In the genomic region with DNA sequence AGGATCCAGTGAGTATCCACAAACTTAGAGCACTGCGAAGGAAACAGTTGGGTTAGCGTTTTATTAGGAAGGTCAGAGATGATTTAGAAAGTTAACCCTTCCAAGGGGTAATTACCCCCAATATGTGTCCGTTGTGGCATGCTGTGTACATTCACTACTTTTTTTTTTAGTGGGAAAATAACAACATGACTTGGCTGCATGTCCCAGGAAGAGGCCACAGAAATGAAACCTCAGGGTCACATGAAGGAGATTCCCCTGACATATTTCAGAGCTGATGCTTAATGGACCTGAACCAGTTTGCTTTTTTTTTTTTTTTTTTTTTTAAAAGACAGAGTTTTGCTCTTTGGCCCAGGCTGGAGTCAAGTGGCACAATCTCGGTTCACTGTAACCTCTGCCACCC, we compare ENCODE assay signal across 20 cellular contexts.
A peak's percentile ranks its signal among the peaks of the same experiment; 100 is the strongest.
DNase-seq lines count a peak whose midpoint lies in the region; ATAC-seq and FAIRE-seq lines count a peak whose summit lies in the region.
"Had no signal": no experiment of that assay in that cellular context is flagged by ENCODE, and none has a peak within 500 bp of the region (broad histone marks: within the 10 kb centered on the region; RNA-seq: fewer than 3 reads in every experiment).

No MANE protein-coding gene starts in this region.

- peaks cover 77% of the 10 kb centered on the region for H3K4me1 Mint-ChIP-seq in activated T-cell treated with anti-CD3 and anti-CD28 coated beads, Interleukin-2, amount 50 U/mL, for 72 hours (ENCODE audit: low read depth)
- peaks cover 69% of the 10 kb centered on the region for H3K4me1 Mint-ChIP-seq in activated T-cell treated with anti-CD3 and anti-CD28 coated beads, Interleukin-2, amount 50 U/mL, for 4 hours (ENCODE audit: low read depth)
- H3K4me1 Mint-ChIP-seq in activated CD4-positive, alpha-beta memory T cell treated with anti-CD3 and anti-CD28 coated beads for 36 hours (ENCODE audit: low read depth): peaks cover 82% of the 10 kb centered on the region

- no peaks in the 10 kb centered on the region for H3K9me3 Mint-ChIP-seq in activated T-cell treated with anti-CD3 and anti-CD28 coated beads, Interleukin-2, amount 50 U/mL, for 72 hours
- no peaks in the 10 kb centered on the region for H3K9me3 Mint-ChIP-seq in activated T-cell treated with anti-CD3 and anti-CD28 coated beads, Interleukin-2, amount 50 U/mL, for 4 hours
- no peaks in the 10 kb centered on the region for H3K9me3 Mint-ChIP-seq in activated CD4-positive, alpha-beta memory T cell treated with anti-CD3 and anti-CD28 coated beads for 36 hours

- CTCF ChIA-PET in activated CD4-positive, alpha-beta memory T cell treated with anti-CD3 and anti-CD28 coated beads for 36 hours (lab: Charles Lee): interaction anchor here (3.2 kb wide), 1 partner anchor 97 kb away, joined by 15 read pairs; no protein-coding TSS in a partner anchor

- intact Hi-C loops in activated CD4-positive, alpha-beta memory T cell treated with anti-CD3 and anti-CD28 coated beads for 36 hours (cut with micrococcal nuclease): loop anchor here (5.0 kb wide), 3 partner anchors 98 to 1348 kb away; no protein-coding TSS in a partner anchor

- H3K4me3 ChIP-seq in MG63: no peak overlapping the region
- H3K4me3 ChIP-seq: SK-N-MC, tibial artery had no signal

- peaks cover 2 to 8% of the 10 kb centered on the region in 2 donors for H3K36me3 Mint-ChIP-seq in activated T-cell treated with anti-CD3 and anti-CD28 coated beads, Interleukin-2, amount 50 U/mL, for 72 hours (ENCODE audit: insufficient read depth in 2 of 2)
- H3K36me3 Mint-ChIP-seq in activated T-cell treated with anti-CD3 and anti-CD28 coated beads, Interleukin-2, amount 50 U/mL, for 4 hours (ENCODE audit: insufficient read depth): peaks cover 11% of the 10 kb centered on the region
- H3K36me3 Mint-ChIP-seq in activated CD4-positive, alpha-beta memory T cell treated with anti-CD3 and anti-CD28 coated beads for 36 hours: peaks cover 5% of the 10 kb centered on the region

- H3K4me3 Mint-ChIP-seq in activated T-cell treated with anti-CD3 and anti-CD28 coated beads, Interleukin-2, amount 50 U/mL, for 72 hours: peak overlapping the region in 1 of 2 donors; percentile 25
- no peak overlapping the region for H3K4me3 Mint-ChIP-seq in activated T-cell treated with anti-CD3 and anti-CD28 coated beads, Interleukin-2, amount 50 U/mL, for 4 hours
- H3K4me3 Mint-ChIP-seq in activated CD4-positive, alpha-beta memory T cell treated with anti-CD3 and anti-CD28 coated beads for 36 hours: no peak overlapping the region
- H3K4me3 Mint-ChIP-seq: activated CD8-positive, alpha-beta T cell treated with anti-CD3 and anti-CD28 coated beads, Interleukin-2, amount 10 ng/mL, durations not matched to agents 7 days and 5 days had no signal

- no peaks in the 10 kb centered on the region for H3K36me3 ChIP-seq in MG63
- H3K36me3 ChIP-seq: tibial artery had no signal

- H3K27ac Mint-ChIP-seq in activated T-cell treated with anti-CD3 and anti-CD28 coated beads, Interleukin-2, amount 50 U/mL, for 72 hours: peak overlapping the region; percentile 38
- H3K27ac Mint-ChIP-seq in activated CD4-positive, alpha-beta memory T cell treated with anti-CD3 and anti-CD28 coated beads for 36 hours: no peak overlapping the region

- no peaks in the 10 kb centered on the region for H3K27me3 Mint-ChIP-seq in activated T-cell treated with anti-CD3 and anti-CD28 coated beads, Interleukin-2, amount 50 U/mL, for 72 hours (ENCODE audit: low read depth)
- H3K27me3 Mint-ChIP-seq in activated T-cell treated with anti-CD3 and anti-CD28 coated beads, Interleukin-2, amount 50 U/mL, for 4 hours (ENCODE audit: low read depth): no peaks in the 10 kb centered on the region
- H3K27me3 Mint-ChIP-seq in activated CD4-positive, alpha-beta memory T cell treated with anti-CD3 and anti-CD28 coated beads for 36 hours: no peaks in the 10 kb centered on the region

- no peaks in the 10 kb centered on the region for H3K9me3 ChIP-seq in MG63
- H3K9me3 ChIP-seq: Caco-2, tibial artery had no signal

- FAIRE-seq in RCC 7860 (lab: Jason Lieb, UNC): peak; percentile 81
- FAIRE-seq in urothelium cell line (lab: Jason Lieb, UNC): no peak
- FAIRE-seq: A204.1 had no signal

- POLR2A ChIA-PET in activated CD4-positive, alpha-beta memory T cell treated with anti-CD3 and anti-CD28 coated beads for 36 hours (lab: Charles Lee): interaction anchor here (1.4 kb wide), 1 partner anchor 10 kb away, joined by 4 read pairs; no protein-coding TSS in a partner anchor

- no peaks in the 10 kb centered on the region for H3K27me3 ChIP-seq in MG63
- H3K27me3 ChIP-seq: tibial artery had no signal

- no peak for DNase-seq in activated T-cell treated with anti-CD3 and anti-CD28 coated beads, Interleukin-2, amount 50 U/mL, for 72 hours
- DNase-seq in activated T-cell treated with anti-CD3 and anti-CD28 coated beads, Interleukin-2, amount 50 U/mL, for 4 hours: no peak
- DNase-seq in RCC 7860 (ENCODE audit: low spot score) (peak; percentile 56), glomerular visceral epithelial cell (ENCODE audit: extremely low spot score) (peak; percentile 68), urothelium cell line (ENCODE audit: low spot score) (peak; percentile 28), MG63 (no peak)
- no peak for DNase-seq in activated CD4-positive, alpha-beta memory T cell treated with anti-CD3 and anti-CD28 coated beads for 36 hours
- DNase-seq: activated CD8-positive, alpha-beta T cell treated with anti-CD3 and anti-CD28 coated beads, Interleukin-2, amount 10 ng/mL, durations not matched to agents 7 days and 5 days; activated effector memory CD4-positive, alpha-beta T cell treated with anti-CD3 and anti-CD28 coated beads, Interleukin-2, amount 50 U/mL, for 16 hours; Caco-2; kidney glomerular epithelial cell; NCI-H187; NCI-H446 treated with DMSO at 0.1 percent for 48 hours; nucleus accumbens; OCI-M1; tibial artery had no signal

- ATAC-seq in activated T-cell treated with anti-CD3 and anti-CD28 coated beads, Interleukin-2, amount 50 U/mL, for 72 hours (replicated peaks in 1 of 2): no peak
- ATAC-seq in activated T-cell treated with anti-CD3 and anti-CD28 coated beads, Interleukin-2, amount 50 U/mL, for 4 hours: no peak
- no peak for ATAC-seq in HG03460 (IDR thresholded peaks at IDR 0.05; ENCODE audit: unreplicated experiment)
- ATAC-seq: activated CD8-positive, alpha-beta T cell treated with anti-CD3 and anti-CD28 coated beads, Interleukin-2, amount 10 ng/mL, durations not matched to agents 7 days and 5 days; esophagus mucosa had no signal

Comparison
In these comparisons a context has a peak if more than half of its experiments do, and no peak if none do; other contexts are left out.
1. DNase-seq: peak in RCC 7860 (single experiment), glomerular visceral epithelial cell (single experiment) and urothelium cell line (single experiment); none in activated T-cell treated with anti-CD3 and anti-CD28 coated beads, Interleukin-2, amount 50 U/mL, for 72 hours (0 of 2), activated T-cell treated with anti-CD3 and anti-CD28 coated beads, Interleukin-2, amount 50 U/mL, for 4 hours (single experiment), activated CD4-positive, alpha-beta memory T cell treated with anti-CD3 and anti-CD28 coated beads for 36 hours (single experiment) and MG63 (single experiment).